14 cellular contexts compared by ENCODE assay signal in genomic region chr1:47812848-47813508, GRCh38.
"Had no signal": no experiment of that assay in that cellular context is flagged by ENCODE, and none has a peak within 500 bp of the region (broad histone marks: within the 10 kb centered on the region; RNA-seq: fewer than 3 reads in every experiment).

No MANE protein-coding gene starts in this region.

- DNase-seq: activated CD4-positive, alpha-beta T cell treated with anti-CD3 and anti-CD28 coated beads, Interleukin-2, amount 50 U/mL, for 1 hour; activated naive CD4-positive, alpha-beta T cell treated with anti-CD3 and anti-CD28 coated beads for 36 hours; activated T-cell treated with anti-CD3 and anti-CD28 coated beads for 4 hours; colonic mucosa; effector CD4-positive, alpha-beta T cell; foreskin melanocyte; head of caudate nucleus; mammary epithelial cell; pancreas; stimulated activated CD4-positive, alpha-beta T cell treated with anti-CD3 and anti-CD28 coated beads, Interleukin-4, amount 100 ng/mL, for 4 hours; stomach had no signal

- H3K9me3 ChIP-seq: colonic mucosa, pancreas, stomach had no signal

- ATAC-seq: activated T-helper 17 cell treated with anti-CD3 and anti-CD28 coated beads, Interleukin-2, amount 50 U/mL, for 72 hours; left lobe of liver; pancreas had no signal

- H3K4me1 ChIP-seq: colonic mucosa, pancreas had no signal

- H3K36me3 ChIP-seq: colonic mucosa, pancreas, stomach had no signal

- H3K27ac ChIP-seq: colonic mucosa, pancreas, skin epidermis, stomach had no signal

- H3K4me3 ChIP-seq: colonic mucosa, pancreas, skin epidermis, stomach had no signal

- H3K27me3 ChIP-seq: colonic mucosa, pancreas, stomach had no signal
